1 cellular context compared by ENCODE assay signal in genomic region chr11:118536726-118537125, GRCh38.
TF ChIP-seq lines count a peak whose summit lies in the region.

No MANE protein-coding gene starts in this region.

TF ChIP-seq in K562, 482 proteins besides CTCF, POLR2A, EP300 and RAD21:
- no peak for TF ChIP-seq ZSCAN29 (IDR thresholded peaks at IDR 0.05)
- no peak for TF ChIP-seq POLR3G (IDR thresholded peaks at IDR 0.05; ENCODE audit: extremely low read depth, insufficient read length, insufficient replicate concordance)
- 0 out of 2 replicates have a peak, but pooled peaks have one; percentile 13 for TF ChIP-seq CEBPB (tag; IDR thresholded peaks at IDR 0.05)
- TF ChIP-seq, protein P1, sequence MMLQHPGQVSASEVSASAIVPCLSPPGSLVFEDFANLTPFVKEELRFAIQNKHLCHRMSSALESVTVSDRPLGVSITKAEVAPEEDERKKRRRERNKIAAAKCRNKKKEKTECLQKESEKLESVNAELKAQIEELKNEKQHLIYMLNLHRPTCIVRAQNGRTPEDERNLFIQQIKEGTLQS (IDR thresholded peaks at IDR 0.05), result 0 out of 2 replicates have a peak, but pooled peaks have one; percentile 45
- TF ChIP-seq, protein P1 (CRISPR knock-in tag; conservative IDR thresholded peaks at IDR 0.05), result no peak
- peak; percentile 57; the same call in 1 of the 2 replicates for TF ChIP-seq CEBPG (CRISPR knock-in tag; IDR thresholded peaks at IDR 0.05)
- TF ChIP-seq CEBPG (tag; conservative IDR thresholded peaks at IDR 0.05 in 1 of 2, IDR thresholded peaks at IDR 0.05 in 1 of 2), result no peak
- TF ChIP-seq BHLHE40 (IDR thresholded peaks at IDR 0.05; ENCODE audit: low read length), result peak; percentile 14; the same call in 1 of the 2 replicates
